In the genomic region with DNA sequence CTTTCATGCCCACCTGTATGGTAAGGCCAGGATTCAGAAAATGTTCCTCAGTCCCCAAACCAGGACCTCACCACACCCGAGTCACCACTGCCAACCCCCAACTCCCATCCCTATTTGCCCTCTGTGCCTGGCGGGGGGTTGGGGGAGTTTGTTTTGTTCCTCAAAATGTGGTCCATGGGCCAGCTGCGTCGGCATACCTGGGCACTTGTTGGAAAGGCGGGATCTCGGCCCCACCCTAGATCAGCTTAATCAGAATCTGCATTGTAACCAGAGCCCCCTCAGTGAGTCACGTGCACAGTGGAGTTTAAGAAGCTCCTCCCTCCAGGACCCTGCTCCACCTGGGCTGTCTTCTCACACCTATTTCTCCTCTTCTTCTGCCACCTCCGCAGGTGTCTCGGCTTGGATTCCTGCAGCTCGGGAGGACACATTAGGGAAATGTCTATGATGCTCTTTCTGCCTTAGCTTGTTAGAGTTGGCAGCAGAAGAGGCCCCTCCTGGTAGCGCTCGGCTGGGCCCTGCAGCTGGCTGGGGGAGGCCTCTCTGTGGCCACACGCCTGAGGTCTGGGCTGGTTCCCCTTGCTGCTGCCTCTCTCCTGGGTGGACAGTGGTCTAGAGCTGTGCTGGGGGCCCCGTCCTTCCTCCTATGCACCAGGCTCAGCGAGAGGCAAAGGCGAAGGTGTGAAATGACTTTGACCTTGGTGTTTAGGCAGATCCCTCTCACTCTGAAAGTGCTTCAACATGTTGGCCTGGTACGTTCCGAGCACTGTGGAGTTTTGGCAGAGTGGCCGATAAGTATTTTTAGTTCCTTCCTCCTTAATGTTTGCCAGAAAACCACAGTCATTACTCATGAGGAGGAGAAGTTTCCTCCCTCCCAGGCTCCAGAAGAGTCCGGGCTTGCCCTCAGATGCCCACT, we compare ENCODE assay signal across 8 cellular contexts. TPM values are rescaled to one million over a fixed set of nuclear protein-coding genes. Genes with fewer than 3 reads are reported as not detected.
A peak's percentile ranks its signal among the peaks of the same experiment; 100 is the strongest.
DNase-seq lines count a peak whose midpoint lies in the region; ATAC-seq, FAIRE-seq and TF ChIP-seq lines count a peak whose summit lies in the region.

No MANE protein-coding gene starts in this region.

- no peaks in the 10 kb centered on the region for H4K20me1 ChIP-seq in endothelial cell of umbilical vein (replicated peaks; ENCODE audit: control insufficient read depth, extremely low read depth, insufficient read depth, low read length)

- no peaks in the 10 kb centered on the region for H3K27me3 ChIP-seq in endothelial cell of umbilical vein (ENCODE audit: control insufficient read depth in 2 of 2, insufficient read depth in 2 of 2, low read length in 2 of 2)
- H3K27me3 ChIP-seq in muscle layer of duodenum (ENCODE audit: low read depth, low read length) = no peaks in the 10 kb centered on the region

- no peak for ATAC-seq in GM18520 (IDR thresholded peaks at IDR 0.05; ENCODE audit: unreplicated experiment)

- dilution Hi-C loops in endothelial cell of umbilical vein (cut with MboI; ENCODE audit: extremely low pct_ligation_motif_present, low sequenced_read_pairs) = no loop called here

- peak overlapping the region; percentile 35; the same call in 1 of the 2 replicates for H3K4me3 ChIP-seq in AG10803 (ENCODE audit: low read length)
- H3K4me3 ChIP-seq in endothelial cell of umbilical vein (replicated peaks in 1 of 3; ENCODE audit: insufficient read depth in 1 of 3, low read depth in 1 of 3, low read length in 3 of 3) = no peak overlapping the region
- peak overlapping the region in 1 of 2 donors; percentile 33 for H3K4me3 ChIP-seq in muscle layer of duodenum (ENCODE audit: low read depth in 1 of 2, low read length in 2 of 2)

- FAIRE-seq in endothelial cell of umbilical vein (lab: Jason Lieb, UNC) = peak; percentile 80

- DNase-seq in AG10803 (ENCODE audit: low read depth) (peak; percentile 89), GM20000 (ENCODE audit: low spot score) (peak; percentile 38), SKM-1 treated with dmso at 0.1 percent for 144 hours (lab: John Stamatoyannopoulos, UW; ENCODE audit: unreplicated experiment) (peak; percentile 95), endothelial cell of umbilical vein (ENCODE audit: low read depth, low spot score) (peak; percentile 65), DMS153 (lab: John Stamatoyannopoulos, UW) (no peak), ecto neural progenitor cell (ENCODE audit: low spot score) (no peak)

- CTCF ChIA-PET in endothelial cell of umbilical vein (lab: Charles Lee) = interaction anchor here (0.7 to 2.2 kb wide), 8 partner anchors 8 to 355 kb away, joined by 3 to 14 read pairs (median 4); partner anchors contain the start of gene DNAJC11

- intact Hi-C loops in endothelial cell of umbilical vein (cut with micrococcal nuclease) = loop anchor here (1.0 kb wide), 1 partner anchor 41 kb away; no protein-coding TSS in a partner anchor

- H3K4me2 ChIP-seq in endothelial cell of umbilical vein (ENCODE audit: insufficient read depth, low read length) = peak overlapping the region; percentile 5

- no TSS peak for BruUV-seq in endothelial cell of umbilical vein (replicated peaks; lab: Mats Ljungman, UMichigan)

- H3K9me3 ChIP-seq in endothelial cell of umbilical vein (replicated peaks; ENCODE audit: control insufficient read depth, insufficient read depth, low read length) (no peaks in the 10 kb centered on the region), muscle layer of duodenum (ENCODE audit: control insufficient read depth in 1 of 2, low read length in 2 of 2) (peaks cover 0 to 4% of the 10 kb centered on the region in 2 donors)

- H3K36me3 ChIP-seq in endothelial cell of umbilical vein (ENCODE audit: control insufficient read depth in 2 of 2, extremely low read depth in 1 of 2, insufficient read depth in 2 of 2, low read length in 2 of 2) (no peaks in the 10 kb centered on the region), muscle layer of duodenum (ENCODE audit: control insufficient read depth in 1 of 2, insufficient read depth in 2 of 2, low read length in 2 of 2) (no peaks in the 10 kb centered on the region)

- no peaks in the 10 kb centered on the region for H3K79me2 ChIP-seq in endothelial cell of umbilical vein (ENCODE audit: control insufficient read depth, insufficient read depth, low read length)

- no peak overlapping the region for H3K9ac ChIP-seq in endothelial cell of umbilical vein (replicated peaks; ENCODE audit: extremely low read depth, insufficient read depth, low read length)

- no peak for TF ChIP-seq POLR2A in endothelial cell of umbilical vein (IDR thresholded peaks at IDR 0.05; ENCODE audit: low read depth, low read length)

- no peaks in the 10 kb centered on the region for H3K9me1 ChIP-seq in endothelial cell of umbilical vein (replicated peaks; ENCODE audit: control insufficient read depth, extremely low read depth, insufficient read depth, low read length)

- H3K27ac ChIP-seq in endothelial cell of umbilical vein (ENCODE audit: insufficient read depth, low read depth, low read length) (no peak overlapping the region), muscle layer of duodenum (ENCODE audit: low read length) (peak overlapping the region; percentile 43)

- POLR2A ChIA-PET in endothelial cell of umbilical vein (lab: Charles Lee) = no interaction called here

- TF ChIP-seq CTCF in AG10803 (conservative IDR thresholded peaks at IDR 0.05; ENCODE audit: low read length) = no peak
- TF ChIP-seq CTCF in GM20000 (IDR thresholded peaks at IDR 0.05; ENCODE audit: extremely low read depth, missing control alignments) = no peak
- no peak for TF ChIP-seq CTCF in endothelial cell of umbilical vein (IDR thresholded peaks at IDR 0.05; ENCODE audit: extremely low read depth in 1 of 2, insufficient read depth in 1 of 2, low read depth in 1 of 2, low read length in 2 of 2)

- H3K4me1 ChIP-seq in endothelial cell of umbilical vein (ENCODE audit: control insufficient read depth, extremely low read depth, insufficient read depth, low read length) (peaks cover 8% of the 10 kb centered on the region), muscle layer of duodenum (ENCODE audit: control insufficient read depth in 1 of 2, insufficient read depth in 2 of 2, low read length in 2 of 2) (peaks cover 0 to 16% of the 10 kb centered on the region in 2 donors)

- H2AFZ ChIP-seq in endothelial cell of umbilical vein (ENCODE audit: low read depth, low read length) = peak overlapping the region; percentile 63

TF ChIP-seq in endothelial cell of umbilical vein, 7 proteins besides CTCF, POLR2A, EP300 and RAD21:
- TF ChIP-seq MYC (IDR thresholded peaks at IDR 0.05; ENCODE audit: low read depth, low read length) (no peak), EZH2 (IDR thresholded peaks at IDR 0.05; ENCODE audit: borderline replicate concordance, low read depth, low read length, severe bottlenecking) (no peak), POLR2AphosphoS5 (IDR thresholded peaks at IDR 0.05; ENCODE audit: insufficient read depth, low read depth, low read length) (no peak), JUN (IDR thresholded peaks at IDR 0.05; ENCODE audit: borderline replicate concordance, insufficient read depth, insufficient read length, low read depth) (no peak), FOS (IDR thresholded peaks at IDR 0.05; ENCODE audit: borderline replicate concordance, insufficient read depth, low read length) (no peak), GATA2 (IDR thresholded peaks at IDR 0.05; ENCODE audit: insufficient read depth, insufficient read length, low read depth, low read length) (no peak)
- TF ChIP-seq, protein P1, sequence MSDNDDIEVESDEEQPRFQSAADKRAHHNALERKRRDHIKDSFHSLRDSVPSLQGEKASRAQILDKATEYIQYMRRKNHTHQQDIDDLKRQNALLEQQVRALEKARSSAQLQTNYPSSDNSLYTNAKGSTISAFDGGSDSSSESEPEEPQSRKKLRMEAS (IDR thresholded peaks at IDR 0.05; ENCODE audit: insufficient read depth, insufficient read length) = no peak

RNA-seq across cellular contexts. Expression of gene CAMTA1, which starts 41.8 kb away (rescaled TPM):
- 88.1 and 92.7 TPM in 2 replicates for total RNA-seq in endothelial cell of umbilical vein
- 36.4 and 50.8 TPM in 2 replicates for polyA plus RNA-seq in endothelial cell of umbilical vein
- polyA plus RNA-seq in endothelial cell of umbilical vein (2011; cell fraction: cytosol; rRNA removed) = 57.1 and 61.1 TPM in 2 replicates
- polyA plus RNA-seq in endothelial cell of umbilical vein (2011; cell fraction: nucleus; rRNA removed) = 40.9 and 43.2 TPM in 2 replicates
- polyA plus RNA-seq in endothelial cell of umbilical vein (2012) = 82.2 and 93.2 TPM in 2 replicates
- polyA minus RNA-seq in endothelial cell of umbilical vein = 26.3 and 39.4 TPM in 2 replicates
- polyA minus RNA-seq in endothelial cell of umbilical vein (2011; cell fraction: cytosol; rRNA and poly(A)+ RNA removed) = 17.1 TPM
- polyA minus RNA-seq in endothelial cell of umbilical vein (2011; cell fraction: nucleus; rRNA and poly(A)+ RNA removed) = 50.9 and 53.5 TPM in 2 replicates

RNA-seq across cellular contexts. Expression of gene DNAJC11, which starts 41.8 kb away (rescaled TPM):
- total RNA-seq in endothelial cell of umbilical vein = 64.3 and 65.9 TPM in 2 replicates
- polyA plus RNA-seq in endothelial cell of umbilical vein = 30.2 and 31.1 TPM in 2 replicates
- 31.7 and 33.3 TPM in 2 replicates for polyA plus RNA-seq in endothelial cell of umbilical vein (2011; cell fraction: cytosol; rRNA removed)
- polyA plus RNA-seq in endothelial cell of umbilical vein (2011; cell fraction: nucleus; rRNA removed) = 67.7 and 81.8 TPM in 2 replicates
- polyA plus RNA-seq in endothelial cell of umbilical vein (2012) = 46.9 and 61.4 TPM in 2 replicates
- polyA minus RNA-seq in endothelial cell of umbilical vein = 32.2 and 33.1 TPM in 2 replicates
- 27.4 TPM for polyA minus RNA-seq in endothelial cell of umbilical vein (2011; cell fraction: cytosol; rRNA and poly(A)+ RNA removed)
- polyA minus RNA-seq in endothelial cell of umbilical vein (2011; cell fraction: nucleus; rRNA and poly(A)+ RNA removed) = 24.2 and 33.2 TPM in 2 replicates

Comparison
In these comparisons a context has a peak if more than half of its experiments do, and no peak if none do; other contexts are left out.
1. DNase-seq: peak in AG10803 (single experiment), GM20000 (single experiment), SKM-1 treated with dmso at 0.1 percent for 144 hours (single experiment) and endothelial cell of umbilical vein (single experiment); none in DMS153 (single experiment) and ecto neural progenitor cell (single experiment).